11 cellular contexts compared by ENCODE assay signal in genomic region chr19:47518139-47518538, GRCh38. TPM values are rescaled to one million over a fixed set of nuclear protein-coding genes. Genes with fewer than 3 reads are reported as not detected.
DNase-seq lines count a peak whose midpoint lies in the region; ATAC-seq, FAIRE-seq and TF ChIP-seq lines count a peak whose summit lies in the region.
"Had no signal": no experiment of that assay in that cellular context is flagged by ENCODE, and none has a peak within 500 bp of the region (broad histone marks: within the 10 kb centered on the region; RNA-seq: fewer than 3 reads in every experiment).

No MANE protein-coding gene starts in this region.

- H3K9ac ChIP-seq in astrocyte (ENCODE audit: low read length), result no peak overlapping the region

- DNase-seq in Peyer's patch, result peak in 2 of 3 donors; percentile 55 to 75
- DNase-seq in astrocyte (ENCODE audit: low read depth), result peak; percentile 39
- DNase-seq in stimulated activated CD8-positive, alpha-beta memory T cell treated with anti-CD3 and anti-CD28 coated beads, Interleukin-7, amount 100 ng/mL, for 48 hours (ENCODE audit: extremely low read depth in 1 of 2, low read depth in 1 of 2), result peak; percentile 60 to 72
- no peak for DNase-seq in SIG-M5 (lab: John Stamatoyannopoulos, UW)
- no peak for DNase-seq in AML-193 (lab: John Stamatoyannopoulos, UW)
- no peak for DNase-seq in NCI-H2196 treated with DMSO at 0.1 percent for 48 hours (lab: John Stamatoyannopoulos, UW; ENCODE audit: unreplicated experiment)
- no peak for DNase-seq in RWPE1 (ENCODE audit: low spot score)
- DNase-seq: left ventricle myocardium superior, SHP77 had no signal

- H3K4me2 ChIP-seq in astrocyte (ENCODE audit: low read length), result no peak overlapping the region

- no peaks in the 10 kb centered on the region for H3K9me3 Mint-ChIP-seq in astrocyte (ENCODE audit: unreplicated experiment)

- H3K36me3 ChIP-seq in Peyer's patch (no peaks in the 10 kb centered on the region), astrocyte (ENCODE audit: insufficient read depth, low read length) (no peaks in the 10 kb centered on the region)

- peak; percentile 22 for ATAC-seq in GM19468 (IDR thresholded peaks at IDR 0.05; ENCODE audit: extremely low read depth, unreplicated experiment)
- ATAC-seq: left ventricle myocardium superior had no signal

- peaks cover 14% of the 10 kb centered on the region for H4K20me1 ChIP-seq in astrocyte (ENCODE audit: insufficient read depth, low read length)

- no peaks in the 10 kb centered on the region for H3K36me3 Mint-ChIP-seq in astrocyte (ENCODE audit: low read depth, unreplicated experiment)

- FAIRE-seq in astrocyte (lab: Jason Lieb, UNC), result no peak

- H2AFZ ChIP-seq in astrocyte (ENCODE audit: low read depth, low read length), result no peak overlapping the region

- peaks cover 11% of the 10 kb centered on the region for H3K27me3 Mint-ChIP-seq in astrocyte (ENCODE audit: low read depth, unreplicated experiment)

- peaks cover 8% of the 10 kb centered on the region for H3K4me1 Mint-ChIP-seq in astrocyte (ENCODE audit: low read depth, unreplicated experiment)

- H3K4me3 ChIP-seq in Peyer's patch (no peak overlapping the region), astrocyte (ENCODE audit: insufficient read depth, low read depth, low read length) (no peak overlapping the region)

- H3K9me3 ChIP-seq in Peyer's patch (no peaks in the 10 kb centered on the region), astrocyte (ENCODE audit: insufficient read depth, low read depth, low read length) (no peaks in the 10 kb centered on the region)

- H3K4me1 ChIP-seq in Peyer's patch (peaks cover 0 to 29% (median 9%) of the 10 kb centered on the region in 4 donors), astrocyte (ENCODE audit: insufficient read depth, low read length) (peaks cover 9% of the 10 kb centered on the region)

- POLR2A ChIA-PET in RWPE1 (lab: Yijun Ruan, JAX; ENCODE audit: low non-redundant PET), result no interaction called here

- no peak for TF ChIP-seq POLR2A in Peyer's patch (IDR thresholded peaks at IDR 0.05)

- CTCF ChIA-PET in RWPE1 (lab: Yijun Ruan, JAX), result interaction anchor here (0.5 to 0.9 kb wide), 4 partner anchors 32 to 510 kb away, joined by 3 to 8 read pairs (median 4); no protein-coding TSS in a partner anchor

- H3K27me3 ChIP-seq in Peyer's patch (no peaks in the 10 kb centered on the region), astrocyte (ENCODE audit: insufficient read depth, low read length) (peaks cover 7% of the 10 kb centered on the region)

- no peak overlapping the region for H3K27ac ChIP-seq in Peyer's patch
- no peak overlapping the region for H3K27ac ChIP-seq in astrocyte (ENCODE audit: low read depth, low read length)
- no peak overlapping the region for H3K27ac ChIP-seq in RWPE1

- H3K4me3 Mint-ChIP-seq in astrocyte (ENCODE audit: unreplicated experiment), result no peak overlapping the region

- TF ChIP-seq CTCF in Peyer's patch (IDR thresholded peaks at IDR 0.05) (no peak), astrocyte (IDR thresholded peaks at IDR 0.05; ENCODE audit: insufficient read depth, low read depth, low read length) (no peak), RWPE1 (conservative IDR thresholded peaks at IDR 0.05; ENCODE audit: low read depth) (no peak)

- no peak overlapping the region for H3K27ac Mint-ChIP-seq in astrocyte (ENCODE audit: unreplicated experiment)

- H3K79me2 ChIP-seq in astrocyte (ENCODE audit: insufficient read depth, low read length), result peaks cover 17% of the 10 kb centered on the region

RNA-seq across cellular contexts. Expression of gene NAPA, which starts 3.3 kb away (rescaled TPM):
- total RNA-seq in Peyer's patch, result 100 to 1,000 TPM in 2 of 4 donors, 10 to 100 TPM in 2; 78.4 to 154 (median 105) TPM
- total RNA-seq in astrocyte, result 122 and 132 TPM in 2 replicates

RNA-seq across cellular contexts. Expression of gene KPTN, which starts 34.1 kb away (rescaled TPM):
- 10 to 100 TPM in 3 of 4 donors, 1 to 10 TPM in 1; 7.1 to 22.3 (median 13.4) TPM for total RNA-seq in Peyer's patch
- 13.2 and 15.9 TPM in 2 replicates for total RNA-seq in astrocyte

RNA-seq across cellular contexts. Expression of gene SLC8A2, which starts 46.4 kb away (rescaled TPM):
- total RNA-seq in Peyer's patch (under 1 TPM in 2 of 4 donors, not detected in 2; 0.53 to 0.85 TPM), astrocyte (3.3 and 9.6 TPM in 2 replicates)
- total RNA-seq: dermis microvascular lymphatic vessel endothelial cell, left ventricle myocardium superior had no signal

RNA-seq across cellular contexts. Expression of gene ZNF541, which starts 54.8 kb away (rescaled TPM):
- total RNA-seq in Peyer's patch, result not detected
- not detected in 2 replicates for total RNA-seq in astrocyte

Comparison
In these comparisons a context has a peak if more than half of its experiments do, and no peak if none do; other contexts are left out.
1. DNase-seq: peak in Peyer's patch (2 of 3), astrocyte (single experiment) and stimulated activated CD8-positive, alpha-beta memory T cell treated with anti-CD3 and anti-CD28 coated beads, Interleukin-7, amount 100 ng/mL, for 48 hours (2 of 2); none in SIG-M5 (single experiment), AML-193 (0 of 2), NCI-H2196 treated with DMSO at 0.1 percent for 48 hours (single experiment) and RWPE1 (single experiment).